1 cellular context compared by ENCODE assay signal in genomic region chr11:83168756-83169155, GRCh38.
TF ChIP-seq lines count a peak whose summit lies in the region.

No MANE protein-coding gene starts in this region.

TF ChIP-seq in neural cell, 6 proteins besides CTCF, POLR2A, EP300 and RAD21 (continued from another document):
- TF ChIP-seq REST (IDR thresholded peaks at IDR 0.05; ENCODE audit: borderline replicate concordance) (no peak), MXI1 (conservative IDR thresholded peaks at IDR 0.05; ENCODE audit: poor library complexity, severe bottlenecking) (no peak)
TF ChIP-seq in neural cell: peak in this region for 1.
